ENCODE assay signal across 29 cellular contexts in the genomic region with DNA sequence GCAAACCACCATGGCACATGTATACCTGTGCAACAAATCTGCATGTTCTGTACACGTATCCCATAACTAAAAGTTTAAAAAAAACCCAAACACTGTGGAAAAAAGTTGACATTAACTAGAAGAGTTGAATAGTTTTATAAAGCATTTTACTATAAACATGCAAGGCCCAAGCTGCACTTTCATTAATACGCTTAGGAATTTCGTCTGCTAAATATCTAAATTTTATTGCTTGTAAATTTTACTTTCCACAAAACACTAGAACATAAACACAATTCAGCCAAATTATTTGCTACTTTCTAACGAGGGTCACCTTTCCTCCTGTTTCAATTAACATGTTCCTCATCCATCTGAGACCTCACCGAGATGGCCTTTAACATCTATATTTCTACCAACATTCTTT.
DNase-seq lines count a peak whose midpoint lies in the region; TF ChIP-seq lines count a peak whose summit lies in the region.
"Had no signal": no experiment of that assay in that cellular context is flagged by ENCODE, and none has a peak within 500 bp of the region (broad histone marks: within the 10 kb centered on the region; RNA-seq: fewer than 3 reads in every experiment).

No MANE protein-coding gene starts in this region.

- peak in 1 of 4 donors; percentile 16 for TF ChIP-seq EP300 in sigmoid colon (IDR thresholded peaks at IDR 0.05)

- WGBS in sigmoid colon, 2 donors, result 75 to 82% methylated on average over 5 of the region's 5 CpGs
- 93 to 97% (median 96%) methylated on average over 5 of the region's 5 CpGs for WGBS in spleen, 5 donors

- peaks cover 0 to 10% (median 4%) of the 10 kb centered on the region in 4 donors for H3K4me1 ChIP-seq in sigmoid colon
- H3K4me1 ChIP-seq in spleen, result no peaks in the 10 kb centered on the region
- H3K4me1 ChIP-seq: A549; BE2C; BLaER1; BLaER1 treated with 17β-estradiol and CSF1 and Interleukin-3, amounts not matched to agents 10 nM and 100 nM; Caco-2 had no signal

- no peak for TF ChIP-seq POLR2A in sigmoid colon (IDR thresholded peaks at IDR 0.05)
- no peak for TF ChIP-seq POLR2A in spleen (IDR thresholded peaks at IDR 0.05)

- intact Hi-C loops in sigmoid colon (cut with DNase I) (no loop called here), spleen (cut with DNase I; ENCODE audit: low total_unique reads) (no loop called here)

- H3K27ac ChIP-seq in sigmoid colon (peak overlapping the region in 3 of 4 donors; percentile 7 to 54 (median 52)), spleen (no peak overlapping the region)
- H3K27ac ChIP-seq: 22Rv1; A549; BLaER1; BLaER1 treated with 17β-estradiol and CSF1 and Interleukin-3, amounts not matched to agents 10 nM and 100 nM; C4-2B had no signal

- DNase-seq in sigmoid colon (no peak), superior temporal gyrus (ENCODE audit: extremely low spot score) (peak; percentile 2), spleen (no peak), foreskin fibroblast (no peak)
- DNase-seq: 8988T; ACHN; AML-193; BE2C; C1 segment of cervical spinal cord; Caco-2; Calu3; CD4-positive, alpha-beta memory T cell; CD4-positive, alpha-beta T cell; CD4-positive, CD25-positive, alpha-beta regulatory T cell; CD8-positive, alpha-beta memory T cell; CD8-positive, alpha-beta T cell; COR-L47; DMS 273 treated with DMSO at 0.1 percent for 48 hours; DMS153; DMS53; DMS79; DMS79 treated with DMSO at 0.1 percent for 48 hours; DND-41; EL had no signal

- no peaks in the 10 kb centered on the region for H3K27me3 ChIP-seq in sigmoid colon
- H3K27me3 ChIP-seq in spleen (replicated peaks in 1 of 7), result no peaks in the 10 kb centered on the region
- H3K27me3 ChIP-seq: BE2C; BLaER1; BLaER1 treated with 17β-estradiol and CSF1 and Interleukin-3, amounts not matched to agents 10 nM and 100 nM had no signal

- H3K9me3 ChIP-seq in sigmoid colon (no peaks in the 10 kb centered on the region), spleen (peaks cover 0 to 52% (median 32%) of the 10 kb centered on the region in 8 donors)
- H3K9me3 ChIP-seq: A549, BE2C, Caco-2 had no signal

- H3K4me3 ChIP-seq in sigmoid colon (no peak overlapping the region), spleen (no peak overlapping the region), foreskin fibroblast (ENCODE audit: low read depth in 1 of 2, low read length in 2 of 2) (no peak overlapping the region)
- H3K4me3 ChIP-seq: A549; BLaER1; BLaER1 treated with 17β-estradiol and CSF1 and Interleukin-3, amounts not matched to agents 10 nM and 100 nM had no signal

- TF ChIP-seq CTCF in sigmoid colon (IDR thresholded peaks at IDR 0.05) (no peak), spleen (IDR thresholded peaks at IDR 0.05 in 8 of 11, conservative IDR thresholded peaks at IDR 0.05 in 3 of 11) (no peak), foreskin fibroblast (IDR thresholded peaks at IDR 0.05; ENCODE audit: low read depth, low read length) (no peak)

- H3K36me3 ChIP-seq in sigmoid colon, result no peaks in the 10 kb centered on the region
- H3K36me3 ChIP-seq in spleen, result no peaks in the 10 kb centered on the region
- H3K36me3 ChIP-seq: BE2C; BLaER1; BLaER1 treated with 17β-estradiol and CSF1 and Interleukin-3, amounts not matched to agents 10 nM and 100 nM had no signal

Comparison
In these comparisons a context has a peak if more than half of its experiments do, and no peak if none do; other contexts are left out.
1. H3K27ac ChIP-seq: peak in sigmoid colon (3 of 4); none in spleen (0 of 8).